ENCODE assay signal across 8 cellular contexts in genomic region chr3:157618075-157618760, GRCh38.
A peak's percentile ranks its signal among the peaks of the same experiment; 100 is the strongest.
DNase-seq lines count a peak whose midpoint lies in the region; ATAC-seq and FAIRE-seq lines count a peak whose summit lies in the region.

No MANE protein-coding gene starts in this region.

- no peaks in the 10 kb centered on the region for H3K36me3 ChIP-seq in CD4-positive, CD25-positive, alpha-beta regulatory T cell (ENCODE audit: control insufficient read depth, insufficient read depth, low read length)
- no peaks in the 10 kb centered on the region for H3K36me3 ChIP-seq in trophoblast cell (ENCODE audit: control insufficient read depth in 1 of 2, insufficient read depth in 2 of 2, low read length in 2 of 2)

- H2AFZ ChIP-seq in trophoblast cell (ENCODE audit: insufficient read depth, low read length, poor library complexity) = no peak overlapping the region

- peak in 1 of 2 donors; percentile 81 for ATAC-seq in CD4-positive, CD25-positive, alpha-beta regulatory T cell (ENCODE audit: low read depth in 2 of 2)
- ATAC-seq in GM18867 (IDR thresholded peaks at IDR 0.05; ENCODE audit: unreplicated experiment) = peak; percentile 83
- peak; percentile 58 for ATAC-seq in HG03045 (IDR thresholded peaks at IDR 0.05; ENCODE audit: unreplicated experiment)

- peak in 2 of 3 donors; percentile 36 to 65 for DNase-seq in CD4-positive, CD25-positive, alpha-beta regulatory T cell
- peak; percentile 75 for DNase-seq in NCI-H2029 treated with DMSO at 0.1 percent for 48 hours (lab: John Stamatoyannopoulos, UW)
- DNase-seq in foreskin melanocyte = peak; percentile 60
- DNase-seq in trophoblast cell = peak; percentile 18 to 83
- no peak for DNase-seq in GF-D8 (lab: John Stamatoyannopoulos, UW)

- no peak overlapping the region for H3K9ac ChIP-seq in trophoblast cell (ENCODE audit: low read length)

- H3K18ac ChIP-seq in trophoblast cell (ENCODE audit: low read length) = no peak overlapping the region

- H3K36me3 Mint-ChIP-seq in CD4-positive, CD25-positive, alpha-beta regulatory T cell = no peaks in the 10 kb centered on the region

- no peak overlapping the region for H4K12ac ChIP-seq in trophoblast cell (ENCODE audit: low read depth, low read length)

- no peak overlapping the region for H3K14ac ChIP-seq in trophoblast cell (ENCODE audit: low read length)

- H4K91ac ChIP-seq in trophoblast cell (ENCODE audit: low read depth, low read length) = no peak overlapping the region

- H3K9me3 ChIP-seq in CD4-positive, CD25-positive, alpha-beta regulatory T cell (ENCODE audit: control insufficient read depth in 2 of 2, low read length in 2 of 2) = no peaks in the 10 kb centered on the region
- H3K9me3 ChIP-seq in trophoblast cell (ENCODE audit: insufficient read depth, low read depth, low read length) = no peaks in the 10 kb centered on the region

- peaks cover 0 to 6% (median under 1%) of the 10 kb centered on the region in 4 donors for H3K4me1 Mint-ChIP-seq in CD4-positive, CD25-positive, alpha-beta regulatory T cell

- peak; percentile 69 for FAIRE-seq in TTC549 (lab: Jason Lieb, UNC)

- H2BK5ac ChIP-seq in trophoblast cell (ENCODE audit: low read depth, low read length, poor library complexity) = no peak overlapping the region

- no peaks in the 10 kb centered on the region for H3K4me1 ChIP-seq in CD4-positive, CD25-positive, alpha-beta regulatory T cell (ENCODE audit: control insufficient read depth, insufficient read depth, low read length, poor library complexity, severe bottlenecking)
- H3K4me1 ChIP-seq in trophoblast cell (ENCODE audit: control insufficient read depth in 1 of 2, insufficient read depth in 2 of 2, low read length in 2 of 2) = peaks cover 4 to 5% of the 10 kb centered on the region in 2 experiments

- H3K27ac Mint-ChIP-seq in CD4-positive, CD25-positive, alpha-beta regulatory T cell = peak overlapping the region in 1 of 3 donors; percentile 5

- no peak overlapping the region for H2AK5ac ChIP-seq in trophoblast cell (ENCODE audit: low read length)

- H3K79me1 ChIP-seq in trophoblast cell (ENCODE audit: low read length) = no peaks in the 10 kb centered on the region

- no peak overlapping the region for H3K4me3 ChIP-seq in CD4-positive, CD25-positive, alpha-beta regulatory T cell (ENCODE audit: low read depth, low read length)
- H3K4me3 ChIP-seq in trophoblast cell (ENCODE audit: low read depth, low read length) = no peak overlapping the region

- H2BK12ac ChIP-seq in trophoblast cell (ENCODE audit: low read length) = no peak overlapping the region

- H3K79me2 ChIP-seq in trophoblast cell (ENCODE audit: control insufficient read depth, insufficient read depth, low read length, poor library complexity) = no peaks in the 10 kb centered on the region

- no peak overlapping the region for H3K4me2 ChIP-seq in trophoblast cell (ENCODE audit: low read length)

- H3K4me3 Mint-ChIP-seq in CD4-positive, CD25-positive, alpha-beta regulatory T cell = no peak overlapping the region

- no peak overlapping the region for H3K23ac ChIP-seq in trophoblast cell (ENCODE audit: low read length)

- no peaks in the 10 kb centered on the region for H3K27me3 ChIP-seq in CD4-positive, CD25-positive, alpha-beta regulatory T cell (ENCODE audit: control insufficient read depth, insufficient read depth, low read length)
- no peaks in the 10 kb centered on the region for H3K27me3 ChIP-seq in trophoblast cell (ENCODE audit: insufficient read depth, low read length)

- no peak overlapping the region for H2BK120ac ChIP-seq in trophoblast cell (ENCODE audit: insufficient read depth, low read length, poor library complexity)

- H3K4ac ChIP-seq in trophoblast cell (ENCODE audit: low read depth, low read length) = no peak overlapping the region

- WGBS in trophoblast cell (ENCODE audit: extremely low coverage, insufficient coverage, insufficient read length) = no CpG with 5 or more reads among the region's 6 CpGs

- H3K9me3 Mint-ChIP-seq in CD4-positive, CD25-positive, alpha-beta regulatory T cell = no peaks in the 10 kb centered on the region

- peaks cover 15% of the 10 kb centered on the region for H3K27me3 Mint-ChIP-seq in CD4-positive, CD25-positive, alpha-beta regulatory T cell

- H3K27ac ChIP-seq in CD4-positive, CD25-positive, alpha-beta regulatory T cell (ENCODE audit: insufficient read depth, low read length, poor library complexity, severe bottlenecking) = no peak overlapping the region
- no peak overlapping the region for H3K27ac ChIP-seq in trophoblast cell (ENCODE audit: low read depth, low read length)

- H4K8ac ChIP-seq in trophoblast cell (ENCODE audit: low read depth, low read length) = no peak overlapping the region
